8 cellular contexts compared by ENCODE assay signal in the genomic region with DNA sequence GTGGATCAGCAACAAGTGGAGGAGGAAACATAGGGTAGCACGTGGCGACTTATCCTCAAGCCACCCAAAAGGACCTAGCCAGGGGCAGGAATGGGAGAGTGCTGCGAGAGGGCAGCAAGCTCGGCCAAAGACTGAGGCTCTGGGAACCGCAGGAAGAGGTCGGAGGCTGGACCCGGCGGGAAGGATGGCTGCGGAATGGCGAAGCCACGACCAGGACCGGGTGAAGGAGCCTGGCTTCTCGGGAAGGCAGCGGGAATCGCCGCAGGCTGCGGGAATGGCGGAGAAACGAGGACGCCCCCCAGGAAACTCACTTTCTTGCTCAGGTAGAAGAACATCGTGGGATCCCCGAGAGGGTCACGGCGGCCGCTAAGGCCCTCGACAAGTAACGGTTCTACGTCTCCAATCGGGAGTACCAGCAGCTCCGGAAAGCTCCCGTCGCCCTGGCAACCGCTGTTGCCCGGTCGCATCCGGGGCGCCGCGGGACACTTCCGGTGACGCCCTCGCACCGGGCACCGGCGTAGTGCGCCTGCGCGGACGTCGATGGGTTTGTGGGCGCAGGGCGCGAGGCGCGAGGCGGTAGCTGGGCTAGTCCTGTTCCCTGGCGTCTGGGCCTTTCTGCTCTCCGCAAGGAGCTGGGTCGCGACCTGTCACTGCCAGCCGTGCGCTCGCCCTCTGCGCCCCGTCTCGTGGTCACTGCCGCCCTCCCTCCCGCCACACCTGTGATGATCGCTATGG. TPM values are rescaled to one million over a fixed set of nuclear protein-coding genes. Genes with fewer than 3 reads are reported as not detected.
A peak's percentile ranks its signal among the peaks of the same experiment; 100 is the strongest.
DNase-seq lines count a peak whose midpoint lies in the region; ATAC-seq and TF ChIP-seq lines count a peak whose summit lies in the region.

Gene WDR35, minus strand, starts transcription at position 425 of the 735 bp plus-strand sequence. Its CDS starts 90 bp downstream, at position 335.

- TF ChIP-seq CTCF in GM10248 (IDR thresholded peaks at IDR 0.05; ENCODE audit: control extremely low read depth, extremely low read depth, low read depth, missing control alignments): no peak
- no peak for TF ChIP-seq CTCF in osteocyte (IDR thresholded peaks at IDR 0.05)

- peak within 1 kb of the TSS; percentile 88 to 92 for H3K27ac Mint-ChIP-seq in activated naive CD4-positive, alpha-beta T cell treated with anti-CD3 and anti-CD28 coated beads, Interleukin-2, amount 50 U/mL, for 72 hours
- peak within 1 kb of the TSS; percentile 92 for H3K27ac Mint-ChIP-seq in osteocyte (ENCODE audit: unreplicated experiment)

- WGBS in thymus: 1% methylated on average over 69 of the region's 69 CpGs

- H3K4me3 ChIP-seq in thymus (ENCODE audit: low read length): peak within 1 kb of the TSS; percentile 88

- DNase-seq in GM10248 (ENCODE audit: extremely low spot score): peak; percentile 98
- DNase-seq in NCI-H1048 (lab: John Stamatoyannopoulos, UW): peak; percentile 41
- DNase-seq in SK-N-DZ (ENCODE audit: low spot score): peak; percentile 80
- peak; percentile 95 to 96 for DNase-seq in activated naive CD4-positive, alpha-beta T cell treated with anti-CD3 and anti-CD28 coated beads, Interleukin-2, amount 50 U/mL, for 72 hours (ENCODE audit: low spot score in 2 of 2)
- peak; percentile 95 for DNase-seq in Right ventricle myocardium superior
- DNase-seq in osteocyte (ENCODE audit: extremely low spot score, unreplicated experiment): peak; percentile 99

- H3K27me3 Mint-ChIP-seq in osteocyte (ENCODE audit: unreplicated experiment): no peaks in the 10 kb centered on the region

- POLR2A ChIA-PET in GM10248 (lab: Yijun Ruan, JAX): no interaction called here

- peaks cover 22% of the 10 kb centered on the region for H3K4me1 Mint-ChIP-seq in osteocyte (ENCODE audit: unreplicated experiment)

- no peaks in the 10 kb centered on the region for H3K36me3 ChIP-seq in thymus (ENCODE audit: control insufficient read depth, insufficient read depth)

- CTCF ChIA-PET in GM10248 (lab: Yijun Ruan, JAX): interaction anchor here (1.3 to 1.8 kb wide), 4 partner anchors 12 to 26 kb away, joined by 3 to 9 read pairs (median 4); no protein-coding TSS in a partner anchor

- peaks cover 11 to 17% of the 10 kb centered on the region in 2 donors for H3K36me3 Mint-ChIP-seq in activated naive CD4-positive, alpha-beta T cell treated with anti-CD3 and anti-CD28 coated beads, Interleukin-2, amount 50 U/mL, for 72 hours
- H3K36me3 Mint-ChIP-seq in osteocyte (ENCODE audit: unreplicated experiment): peaks cover 7% of the 10 kb centered on the region

- no peaks in the 10 kb centered on the region for H3K9me3 ChIP-seq in thymus (ENCODE audit: control insufficient read depth)

- ATAC-seq in HG02571 (IDR thresholded peaks at IDR 0.05; ENCODE audit: unreplicated experiment): peak; percentile 94
- ATAC-seq in activated naive CD4-positive, alpha-beta T cell treated with anti-CD3 and anti-CD28 coated beads, Interleukin-2, amount 50 U/mL, for 72 hours: peak; percentile 98 to 99
- peak; percentile 100 for ATAC-seq in Right ventricle myocardium superior (ENCODE audit: poor library complexity)

- peaks cover 4% of the 10 kb centered on the region for H3K27me3 ChIP-seq in thymus (ENCODE audit: control insufficient read depth, insufficient read depth)

- H3K4me1 ChIP-seq in thymus (ENCODE audit: control insufficient read depth, insufficient read depth, low read length): peaks cover 9% of the 10 kb centered on the region

- H3K9me3 Mint-ChIP-seq in activated naive CD4-positive, alpha-beta T cell treated with anti-CD3 and anti-CD28 coated beads, Interleukin-2, amount 50 U/mL, for 72 hours: no peaks in the 10 kb centered on the region
- H3K9me3 Mint-ChIP-seq in osteocyte (ENCODE audit: unreplicated experiment): no peaks in the 10 kb centered on the region

- H3K27ac ChIP-seq in thymus (ENCODE audit: low read depth): no peak within 1 kb of the TSS

- H3K4me3 Mint-ChIP-seq in osteocyte (ENCODE audit: unreplicated experiment): peak within 1 kb of the TSS; percentile 93

- intact Hi-C loops in Right ventricle myocardium superior (cut with DNase I): no loop called here

RNA-seq across cellular contexts. Expression of gene WDR35, which starts in this region (rescaled TPM):
- 9.7 and 13.0 TPM in 2 replicates for polyA plus RNA-seq in SK-N-DZ (2014; cell fraction: cytosol; rRNA removed)
- polyA plus RNA-seq in SK-N-DZ (2014; cell fraction: nucleus; rRNA removed): 27.6 and 38.5 TPM in 2 replicates
- 1 to 10 TPM; 3.4 to 8.9 TPM for total RNA-seq in activated naive CD4-positive, alpha-beta T cell treated with anti-CD3 and anti-CD28 coated beads, Interleukin-2, amount 50 U/mL, for 72 hours
- total RNA-seq in Right ventricle myocardium superior (4.2 TPM), osteocyte (11.0 and 11.4 TPM in 2 replicates)
- 6.9 TPM for polyA plus RNA-seq in thymus

Comparison
In these comparisons a context has a peak if more than half of its experiments do, and no peak if none do; other contexts are left out.
1. DNase-seq: peak in every context shown above with its lines; median percentile 99 in osteocyte; 98 in GM10248; 96 in activated naive CD4-positive, alpha-beta T cell treated with anti-CD3 and anti-CD28 coated beads, Interleukin-2, amount 50 U/mL, for 72 hours; 95 in Right ventricle myocardium superior; 80 in SK-N-DZ; 41 in NCI-H1048.